1 cellular context compared by ENCODE assay signal in the genomic region with DNA sequence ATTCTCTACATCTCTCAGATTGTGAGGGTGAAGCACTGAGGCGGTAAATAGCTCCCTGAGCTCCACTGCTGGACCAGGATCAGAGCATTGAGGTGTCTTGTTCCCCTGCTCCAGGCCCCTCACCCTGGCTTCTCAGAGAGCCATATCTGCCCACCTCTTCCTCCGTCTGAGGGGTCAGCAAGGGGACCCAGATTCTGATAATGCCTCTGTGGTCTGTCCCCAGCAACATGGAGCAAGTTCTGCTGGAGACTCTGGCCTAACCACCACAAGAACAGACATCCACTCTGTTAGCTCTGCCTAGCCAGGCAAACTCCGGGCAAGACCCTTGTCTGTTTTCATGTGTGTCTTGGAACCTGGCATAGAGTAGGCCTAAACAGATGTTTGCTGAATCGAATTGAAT.
TF ChIP-seq lines count a peak whose summit lies in the region.

No MANE protein-coding gene starts in this region.

TF ChIP-seq in SK-N-SH treated with all-trans-retinoic acid at 6 μM for 48 hours, 23 proteins besides CTCF, POLR2A, EP300 and RAD21 (continued from another document):
- TF ChIP-seq, protein P1, sequence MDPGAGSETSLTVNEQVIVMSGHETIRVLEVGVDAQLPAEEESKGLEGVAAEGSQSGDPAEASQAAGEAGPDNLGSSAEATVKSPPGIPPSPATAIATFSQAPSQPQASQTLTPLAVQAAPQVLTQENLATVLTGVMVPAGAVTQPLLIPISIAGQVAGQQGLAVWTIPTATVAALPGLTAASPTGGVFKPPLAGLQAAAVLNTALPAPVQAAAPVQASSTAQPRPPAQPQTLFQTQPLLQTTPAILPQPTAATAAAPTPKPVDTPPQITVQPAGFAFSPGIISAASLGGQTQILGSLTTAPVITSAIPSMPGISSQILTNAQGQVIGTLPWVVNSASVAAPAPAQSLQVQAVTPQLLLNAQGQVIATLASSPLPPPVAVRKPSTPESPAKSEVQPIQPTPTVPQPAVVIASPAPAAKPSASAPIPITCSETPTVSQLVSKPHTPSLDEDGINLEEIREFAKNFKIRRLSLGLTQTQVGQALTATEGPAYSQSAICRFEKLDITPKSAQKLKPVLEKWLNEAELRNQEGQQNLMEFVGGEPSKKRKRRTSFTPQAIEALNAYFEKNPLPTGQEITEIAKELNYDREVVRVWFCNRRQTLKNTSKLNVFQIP (CRISPR knock-in tag; IDR thresholded peaks at IDR 0.05; ENCODE audit: borderline replicate concordance, low read depth) = no peak
- no peak for TF ChIP-seq CSDC2 (CRISPR knock-in tag; IDR thresholded peaks at IDR 0.05)
- no peak for TF ChIP-seq ZFP30 (CRISPR knock-in tag; IDR thresholded peaks at IDR 0.05)
- no peak for TF ChIP-seq ZC3H10 (CRISPR knock-in tag; IDR thresholded peaks at IDR 0.05)
- no peak for TF ChIP-seq GLIS3 (CRISPR knock-in tag; IDR thresholded peaks at IDR 0.05)
- no peak for TF ChIP-seq BACH2 (CRISPR knock-in tag; IDR thresholded peaks at IDR 0.05; ENCODE audit: borderline replicate concordance)
- TF ChIP-seq ZNF70 (CRISPR knock-in tag; IDR thresholded peaks at IDR 0.05) = no peak
- no peak for TF ChIP-seq ISL1 (CRISPR knock-in tag; IDR thresholded peaks at IDR 0.05)
- no peak for TF ChIP-seq ZNF8 (CRISPR knock-in tag; IDR thresholded peaks at IDR 0.05)
- TF ChIP-seq SNAI2 (CRISPR knock-in tag; IDR thresholded peaks at IDR 0.05) = no peak
- TF ChIP-seq ZFP3 (CRISPR knock-in tag; IDR thresholded peaks at IDR 0.05) = no peak
- no peak for TF ChIP-seq ARNTL (CRISPR knock-in tag; IDR thresholded peaks at IDR 0.05; ENCODE audit: borderline replicate concordance, low read depth)
- TF ChIP-seq OSR1 (CRISPR knock-in tag; IDR thresholded peaks at IDR 0.05) = no peak
